Comparison of ENCODE assay signal across 16 cellular contexts in the genomic region with DNA sequence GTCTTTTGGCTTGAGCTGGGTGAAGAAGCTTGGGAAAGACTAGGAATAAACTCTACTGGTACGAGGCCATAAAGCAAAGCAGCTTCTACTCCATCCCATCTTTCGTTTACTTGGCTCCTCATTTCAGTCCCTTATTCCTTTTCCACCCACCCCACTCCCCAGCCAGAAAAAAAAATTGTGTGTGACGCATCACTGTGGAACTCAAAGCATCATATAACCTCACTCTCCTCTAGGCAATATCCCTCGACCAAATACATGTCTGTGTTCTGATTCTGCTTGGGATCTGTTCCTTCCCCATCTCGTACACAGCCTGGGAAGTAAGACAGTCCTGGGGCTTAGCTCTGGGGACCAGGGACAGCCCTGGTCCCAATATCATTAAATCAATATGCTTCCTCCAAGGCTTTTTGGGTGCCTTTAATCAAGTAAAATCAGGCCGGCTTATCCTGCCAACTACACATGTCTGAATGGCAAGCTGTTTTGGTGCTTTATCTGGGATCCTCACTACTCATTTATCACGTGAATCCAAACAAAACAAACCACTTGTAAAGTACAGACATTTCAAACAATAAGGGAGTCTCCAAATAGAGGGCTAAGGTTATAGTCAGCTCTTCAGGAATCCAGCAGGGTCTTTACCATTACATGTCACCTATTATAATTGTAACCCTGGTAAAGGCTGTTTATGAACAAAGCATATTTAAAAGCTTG. TPM values are rescaled to one million over a fixed set of nuclear protein-coding genes. Genes with fewer than 3 reads are reported as not detected.
A peak's percentile ranks its signal among the peaks of the same experiment; 100 is the strongest.
DNase-seq lines count a peak whose midpoint lies in the region; ATAC-seq, FAIRE-seq and TF ChIP-seq lines count a peak whose summit lies in the region.
"Had no signal": no experiment of that assay in that cellular context is flagged by ENCODE, and none has a peak within 500 bp of the region (broad histone marks: within the 10 kb centered on the region; RNA-seq: fewer than 3 reads in every experiment).

No MANE protein-coding gene starts in this region.

- peaks cover 2% of the 10 kb centered on the region for H3K36me3 Mint-ChIP-seq in activated naive CD4-positive, alpha-beta T cell treated with anti-CD3 and anti-CD28 coated beads, Interleukin-2, amount 50 U/mL, for 24 hours
- peaks cover 14% of the 10 kb centered on the region for H3K36me3 Mint-ChIP-seq in activated CD8-positive, alpha-beta T cell treated with anti-CD3 and anti-CD28 coated beads for 36 hours (ENCODE audit: low read depth)
- H3K36me3 Mint-ChIP-seq: type B pancreatic cell had no signal

- ATAC-seq in activated CD8-positive, alpha-beta T cell treated with anti-CD3 and anti-CD28 coated beads for 36 hours: no peak
- no peak for ATAC-seq in GM21576 (IDR thresholded peaks at IDR 0.05; ENCODE audit: unreplicated experiment)
- ATAC-seq: K562, mucosa of descending colon, sciatic nerve had no signal

- POLR2A ChIA-PET in activated CD8-positive, alpha-beta T cell treated with anti-CD3 and anti-CD28 coated beads for 36 hours (lab: Charles Lee): interaction anchor here (0.7 to 1.8 kb wide), 3 partner anchors 22 to 30 kb away, joined by 3 to 4 read pairs (median 4); no protein-coding TSS in a partner anchor

- no peak overlapping the region for H3K4me3 Mint-ChIP-seq in activated naive CD4-positive, alpha-beta T cell treated with anti-CD3 and anti-CD28 coated beads, Interleukin-2, amount 50 U/mL, for 24 hours
- no peak overlapping the region for H3K4me3 Mint-ChIP-seq in activated CD8-positive, alpha-beta T cell treated with anti-CD3 and anti-CD28 coated beads for 36 hours
- H3K4me3 Mint-ChIP-seq: type B pancreatic cell had no signal

- no peaks in the 10 kb centered on the region for H3K36me3 ChIP-seq in small intestine (ENCODE audit: control insufficient read depth in 2 of 2, insufficient read depth in 2 of 2, low read length in 2 of 2)

- peaks cover 84% of the 10 kb centered on the region for H3K4me1 Mint-ChIP-seq in activated naive CD4-positive, alpha-beta T cell treated with anti-CD3 and anti-CD28 coated beads, Interleukin-2, amount 50 U/mL, for 24 hours
- H3K4me1 Mint-ChIP-seq in activated CD8-positive, alpha-beta T cell treated with anti-CD3 and anti-CD28 coated beads for 36 hours (ENCODE audit: low read depth): peaks cover 85% of the 10 kb centered on the region

- peak; percentile 95 for FAIRE-seq in urothelium cell line (lab: Jason Lieb, UNC)
- FAIRE-seq in small intestine (lab: Jason Lieb, UNC): no peak
- FAIRE-seq: K562 had no signal

- H3K4me1 ChIP-seq in small intestine (ENCODE audit: control insufficient read depth in 2 of 2, insufficient read depth in 1 of 2, low read depth in 1 of 2, low read length in 1 of 2): peaks cover 3 to 6% of the 10 kb centered on the region in 2 donors

- WGBS in small intestine, 3 donors: 79 to 82% (median 81%) methylated on average over 7 of the region's 7 CpGs

- H3K4me3 ChIP-seq in fibroblast of the aortic adventitia (ENCODE audit: low read depth, low read length) (no peak overlapping the region), small intestine (ENCODE audit: low read depth in 1 of 2, low read length in 2 of 2) (no peak overlapping the region)
- H3K4me3 ChIP-seq: K562, mucosa of descending colon had no signal

- H3K27ac ChIP-seq in small intestine (ENCODE audit: low read depth in 1 of 2, low read length in 1 of 2): no peak overlapping the region

- intact Hi-C loops in activated CD8-positive, alpha-beta T cell treated with anti-CD3 and anti-CD28 coated beads for 36 hours (cut with micrococcal nuclease): loop anchor here (1.0 to 5.0 kb wide), 7 partner anchors 32 to 297 kb away; no protein-coding TSS in a partner anchor

- DNase-seq in activated naive CD4-positive, alpha-beta T cell (lab: John Stamatoyannopoulos, UW): no peak
- DNase-seq in activated CD8-positive, alpha-beta T cell treated with anti-CD3 and anti-CD28 coated beads for 36 hours: no peak
- DNase-seq in fibroblast of the aortic adventitia (ENCODE audit: low read depth): peak; percentile 65
- peak; percentile 62 for DNase-seq in urothelium cell line (ENCODE audit: low spot score)
- DNase-seq in NCI-H82 (lab: John Stamatoyannopoulos, UW): no peak
- DNase-seq in small intestine: no peak
- DNase-seq: activated CD4-positive, alpha-beta T cell treated with anti-CD3 and anti-CD28 coated beads, Interleukin-2, amount 50 U/mL, for 4 hours; activated naive CD4-positive, alpha-beta T cell treated with anti-CD3 and anti-CD28 coated beads, Interleukin-2, amount 50 U/mL, for 16 hours; effector CD4-positive, alpha-beta T cell; mucosa of descending colon; NCI-H1930 had no signal

- no peaks in the 10 kb centered on the region for H3K27me3 ChIP-seq in small intestine (ENCODE audit: control insufficient read depth in 2 of 2, insufficient read depth in 2 of 2, low read length in 2 of 2)

- H3K27ac Mint-ChIP-seq in activated naive CD4-positive, alpha-beta T cell treated with anti-CD3 and anti-CD28 coated beads, Interleukin-2, amount 50 U/mL, for 24 hours: peak overlapping the region; percentile 18
- peak overlapping the region; percentile 90 for H3K27ac Mint-ChIP-seq in activated CD8-positive, alpha-beta T cell treated with anti-CD3 and anti-CD28 coated beads for 36 hours
- H3K27ac Mint-ChIP-seq: type B pancreatic cell had no signal

- CTCF ChIA-PET in activated CD8-positive, alpha-beta T cell treated with anti-CD3 and anti-CD28 coated beads for 36 hours (lab: Charles Lee): interaction anchor here (0.7 to 7.7 kb wide), 22 partner anchors 18 to 343 kb away, joined by 3 to 65 read pairs (median 5); partner anchors contain the start of genes ABHD10 and ZBED2

- H3K27me3 Mint-ChIP-seq in activated naive CD4-positive, alpha-beta T cell treated with anti-CD3 and anti-CD28 coated beads, Interleukin-2, amount 50 U/mL, for 24 hours: no peaks in the 10 kb centered on the region
- H3K27me3 Mint-ChIP-seq in activated CD8-positive, alpha-beta T cell treated with anti-CD3 and anti-CD28 coated beads for 36 hours: no peaks in the 10 kb centered on the region

- no peaks in the 10 kb centered on the region for H3K9me3 Mint-ChIP-seq in activated naive CD4-positive, alpha-beta T cell treated with anti-CD3 and anti-CD28 coated beads, Interleukin-2, amount 50 U/mL, for 24 hours
- peaks cover 10% of the 10 kb centered on the region for H3K9me3 Mint-ChIP-seq in activated CD8-positive, alpha-beta T cell treated with anti-CD3 and anti-CD28 coated beads for 36 hours
- H3K9me3 Mint-ChIP-seq: type B pancreatic cell had no signal

- no peaks in the 10 kb centered on the region for H3K9me3 ChIP-seq in small intestine (ENCODE audit: control insufficient read depth, low read depth)
- H3K9me3 ChIP-seq: mucosa of descending colon had no signal

- TF ChIP-seq CTCF in activated CD8-positive, alpha-beta T cell treated with anti-CD3 and anti-CD28 coated beads for 36 hours (IDR thresholded peaks at IDR 0.05): no peak
- TF ChIP-seq CTCF in fibroblast of the aortic adventitia (IDR thresholded peaks at IDR 0.05; ENCODE audit: insufficient read depth, low read length): no peak

RNA-seq across cellular contexts. Expression of gene PLCXD2, which starts 4.4 kb away (rescaled TPM):
- total RNA-seq in activated CD8-positive, alpha-beta T cell treated with anti-CD3 and anti-CD28 coated beads for 36 hours: 10 to 100 TPM; 10.8 to 11.4 TPM
- 3.2 TPM in 1 of 2 replicates, not detected in the other for total RNA-seq in fibroblast of the aortic adventitia (ENCODE audit: low replicate concordance)
- 1 to 10 TPM; 1.4 to 3.4 (median 1.8) TPM for polyA plus RNA-seq in small intestine

Comparison
In these comparisons a context has a peak if more than half of its experiments do, and no peak if none do; other contexts are left out.
1. DNase-seq: peak in fibroblast of the aortic adventitia (single experiment) and urothelium cell line (single experiment); none in activated naive CD4-positive, alpha-beta T cell (0 of 4), activated CD8-positive, alpha-beta T cell treated with anti-CD3 and anti-CD28 coated beads for 36 hours (single experiment), NCI-H82 (single experiment) and small intestine (single experiment).